Comparison of ENCODE assay signal across 19 cellular contexts in genomic region chr9:138075496-138075895, GRCh38.
A peak's percentile ranks its signal among the peaks of the same experiment; 100 is the strongest.
DNase-seq lines count a peak whose midpoint lies in the region; ATAC-seq and TF ChIP-seq lines count a peak whose summit lies in the region.
"Had no signal": no experiment of that assay in that cellular context is flagged by ENCODE, and none has a peak within 500 bp of the region (broad histone marks: within the 10 kb centered on the region; RNA-seq: fewer than 3 reads in every experiment).

No MANE protein-coding gene starts in this region.

- no peaks in the 10 kb centered on the region for H3K9me3 ChIP-seq in HEK293 (ENCODE audit: control insufficient read depth, insufficient read depth, low read depth, low read length)
- H3K9me3 ChIP-seq in suprapubic skin, result no peaks in the 10 kb centered on the region
- H3K9me3 ChIP-seq: A549 had no signal

- H3K9me3 Mint-ChIP-seq in activated CD8-positive, alpha-beta memory T cell treated with anti-CD3 and anti-CD28 coated beads, Interleukin-2, amount 10 ng/mL, durations not matched to agents 7 days and 5 days (ENCODE audit: low read depth), result no peaks in the 10 kb centered on the region
- H3K9me3 Mint-ChIP-seq: IgD-negative memory B cell had no signal

- H3K4me1 ChIP-seq in HEK293 (ENCODE audit: control insufficient read depth, insufficient read depth, low read length), result no peaks in the 10 kb centered on the region
- H3K4me1 ChIP-seq in suprapubic skin, result no peaks in the 10 kb centered on the region
- H3K4me1 ChIP-seq: A549 had no signal

- POLR2A ChIA-PET in HEK293 (lab: Yijun Ruan, JAX), result no interaction called here

- H3K36me3 ChIP-seq in HEK293 (ENCODE audit: control insufficient read depth in 2 of 2, insufficient read depth in 1 of 2, low read length in 2 of 2) (no peaks in the 10 kb centered on the region), suprapubic skin (no peaks in the 10 kb centered on the region)

- CTCF ChIA-PET in activated CD8-positive, alpha-beta memory T cell treated with anti-CD3 and anti-CD28 coated beads, Interleukin-2, amount 10 ng/mL, durations not matched to agents 7 days and 5 days (lab: Charles Lee), result no interaction called here
- CTCF ChIA-PET in HEK293 (lab: Yijun Ruan, JAX), result no interaction called here

- no peaks in the 10 kb centered on the region for H3K36me3 Mint-ChIP-seq in activated CD8-positive, alpha-beta memory T cell treated with anti-CD3 and anti-CD28 coated beads, Interleukin-2, amount 10 ng/mL, durations not matched to agents 7 days and 5 days
- H3K36me3 Mint-ChIP-seq: IgD-negative memory B cell had no signal

- H3K27me3 ChIP-seq in suprapubic skin, result peaks cover 19% of the 10 kb centered on the region

- peaks cover 2% of the 10 kb centered on the region for H3K27me3 Mint-ChIP-seq in activated CD8-positive, alpha-beta memory T cell treated with anti-CD3 and anti-CD28 coated beads, Interleukin-2, amount 10 ng/mL, durations not matched to agents 7 days and 5 days

- H3K4me1 Mint-ChIP-seq in activated CD8-positive, alpha-beta memory T cell treated with anti-CD3 and anti-CD28 coated beads, Interleukin-2, amount 10 ng/mL, durations not matched to agents 7 days and 5 days, result no peaks in the 10 kb centered on the region
- H3K4me1 Mint-ChIP-seq: IgD-negative memory B cell had no signal

- H3K27ac ChIP-seq in HEK293 (ENCODE audit: extremely low read depth, low read depth, low read length) (no peak overlapping the region), suprapubic skin (no peak overlapping the region)
- H3K27ac ChIP-seq: A549, C4-2B had no signal

- H3K4me3 Mint-ChIP-seq in activated CD8-positive, alpha-beta memory T cell treated with anti-CD3 and anti-CD28 coated beads, Interleukin-2, amount 10 ng/mL, durations not matched to agents 7 days and 5 days, result no peak overlapping the region
- H3K4me3 Mint-ChIP-seq: IgD-negative memory B cell had no signal

- DNase-seq in activated CD8-positive, alpha-beta memory T cell treated with anti-CD3 and anti-CD28 coated beads, Interleukin-2, amount 50 U/mL, for 48 hours, result peak; percentile 22
- DNase-seq in activated CD8-positive, alpha-beta memory T cell treated with anti-CD3 and anti-CD28 coated beads, Interleukin-2, amount 10 ng/mL, durations not matched to agents 7 days and 5 days, result no peak
- DNase-seq in left lobe of liver (ENCODE audit: low spot score) (peak; percentile 26), suprapubic skin (ENCODE audit: low spot score in 2 of 2) (peak; percentile 33 to 58), DMS153 (lab: John Stamatoyannopoulos, UW) (no peak), DMS114 treated with DMSO at 0.1 percent for 48 hours (lab: John Stamatoyannopoulos, UW; ENCODE audit: unreplicated experiment) (no peak)
- DNase-seq: DMS 273 treated with DMSO at 0.1 percent for 48 hours, HCEC 1CT, Kasumi-1, MM.1S, NCI-H1092 treated with DMSO at 0.1 percent for 48 hours, NCI-H2081 treated with DMSO at 0.1 percent for 48 hours, NCI-H510A treated with DMSO at 0.1 percent for 48 hours, SHP77 had no signal

- H3K27ac Mint-ChIP-seq in activated CD8-positive, alpha-beta memory T cell treated with anti-CD3 and anti-CD28 coated beads, Interleukin-2, amount 10 ng/mL, durations not matched to agents 7 days and 5 days, result no peak overlapping the region
- H3K27ac Mint-ChIP-seq: IgD-negative memory B cell had no signal

- TF ChIP-seq CTCF in HEK293 (tag by site-specific recombination; IDR thresholded peaks at IDR 0.05), result no peak
- no peak for TF ChIP-seq CTCF in suprapubic skin (IDR thresholded peaks at IDR 0.05)

- 88% methylated on average over 20 of the region's 20 CpGs for WGBS in suprapubic skin

- no peak for ATAC-seq in activated CD8-positive, alpha-beta memory T cell treated with anti-CD3 and anti-CD28 coated beads, Interleukin-2, amount 10 ng/mL, durations not matched to agents 7 days and 5 days
- ATAC-seq in left lobe of liver (no peak), HG03280 (IDR thresholded peaks at IDR 0.05; ENCODE audit: unreplicated experiment) (no peak)
- ATAC-seq: A549 had no signal

- TF ChIP-seq POLR2A in suprapubic skin (IDR thresholded peaks at IDR 0.05), result no peak

- TF ChIP-seq EP300 in suprapubic skin (IDR thresholded peaks at IDR 0.05), result no peak

- H3K4me3 ChIP-seq in HEK293 (ENCODE audit: low read depth, low read length), result no peak overlapping the region
- no peak overlapping the region for H3K4me3 ChIP-seq in suprapubic skin
- H3K4me3 ChIP-seq: A549 had no signal

TF ChIP-seq in HEK293, 187 proteins besides CTCF, POLR2A, EP300 and RAD21:
- TF ChIP-seq ZNF600 (tag by site-specific recombination; IDR thresholded peaks at IDR 0.05) (0 out of 2 replicates have a peak, but pooled peaks have one; percentile 0), ZBTB49 (tag by site-specific recombination; IDR thresholded peaks at IDR 0.05; ENCODE audit: low read depth) (no peak), ATF2 (tag by site-specific recombination; IDR thresholded peaks at IDR 0.05; ENCODE audit: low read depth) (no peak), ZNF624 (tag by site-specific recombination; IDR thresholded peaks at IDR 0.05) (no peak), ZSCAN16 (tag by site-specific recombination; IDR thresholded peaks at IDR 0.05) (no peak), ZFHX2 (tag by site-specific recombination; conservative IDR thresholded peaks at IDR 0.05) (no peak), ZNF433 (tag by site-specific recombination; IDR thresholded peaks at IDR 0.05; ENCODE audit: low read depth) (no peak), HOXD13 (CRISPR knock-in tag; IDR thresholded peaks at IDR 0.05; ENCODE audit: borderline replicate concordance) (no peak), MZF1 (tag by site-specific recombination; IDR thresholded peaks at IDR 0.05; ENCODE audit: borderline replicate concordance) (no peak)

Comparison
In these comparisons a context has a peak if more than half of its experiments do, and no peak if none do; other contexts are left out.
1. DNase-seq: peak in activated CD8-positive, alpha-beta memory T cell treated with anti-CD3 and anti-CD28 coated beads, Interleukin-2, amount 50 U/mL, for 48 hours (single experiment), left lobe of liver (single experiment) and suprapubic skin (2 of 2); none in activated CD8-positive, alpha-beta memory T cell treated with anti-CD3 and anti-CD28 coated beads, Interleukin-2, amount 10 ng/mL, durations not matched to agents 7 days and 5 days (single experiment), DMS153 (single experiment) and DMS114 treated with DMSO at 0.1 percent for 48 hours (single experiment).